Comparison of ENCODE assay signal across 3 cellular contexts in the genomic region with DNA sequence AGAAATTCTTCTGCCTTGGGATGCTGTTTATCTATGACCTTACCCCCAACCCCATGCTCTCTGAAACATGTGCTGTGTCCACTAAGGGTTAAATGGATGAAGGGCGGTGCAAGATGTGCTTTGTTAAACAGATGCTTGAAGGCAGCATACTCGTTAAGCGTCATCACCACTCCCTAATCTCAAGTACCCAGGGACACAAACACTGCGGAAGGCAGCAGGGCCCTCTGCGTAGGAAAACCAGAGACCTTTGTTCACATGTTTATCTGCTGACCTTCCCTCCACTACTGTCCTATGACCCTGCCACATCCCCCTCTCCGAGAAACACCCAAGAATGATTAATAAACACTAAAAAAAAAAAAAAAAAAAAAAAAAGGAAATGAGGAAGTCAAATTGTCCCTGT. TPM values are rescaled to one million over a fixed set of nuclear protein-coding genes. Genes with fewer than 3 reads are reported as not detected.
"Had no signal": no experiment of that assay in that cellular context is flagged by ENCODE, and none has a peak within 500 bp of the region (broad histone marks: within the 10 kb centered on the region; RNA-seq: fewer than 3 reads in every experiment).

No MANE protein-coding gene starts in this region.

RNA-seq across cellular contexts. Expression of a gene that starts 47.8 kb away (rescaled TPM):
- total RNA-seq: GM23248, H7, HepG2 had no signal
- polyA plus RNA-seq: GM23248 had no signal
